20 cellular contexts compared by ENCODE assay signal in genomic region chr11:111112614-111113013, GRCh38.
"Had no signal": no experiment of that assay in that cellular context is flagged by ENCODE, and none has a peak within 500 bp of the region (broad histone marks: within the 10 kb centered on the region; RNA-seq: fewer than 3 reads in every experiment).

No MANE protein-coding gene starts in this region.

- DNase-seq: Karpas-422, KBM-7, MG63, NCI-H1092, NCI-H1105 treated with DMSO at 0.1 percent for 48 hours, NCI-H1417 treated with DMSO at 0.1 percent for 48 hours, NCI-H146, NCI-H1694 treated with DMSO at 0.1 percent for 48 hours, NCI-H1930, NCI-H2081, NCI-H2107, NCI-H2227 treated with DMSO at 0.1 percent for 48 hours, NCI-H510A, NCI-H526, Right ventricle myocardium superior, RPMI8226, SIG-M5 had no signal

- H3K27ac ChIP-seq: SJSA1, SK-N-MC had no signal

- H3K9me3 ChIP-seq: MG63, SJSA1 had no signal

- FAIRE-seq: RCC 7860 had no signal

- H3K27me3 ChIP-seq: MG63, SJSA1 had no signal

- H3K4me1 ChIP-seq: SJSA1 had no signal

- H3K36me3 ChIP-seq: MG63, SJSA1 had no signal

- H3K4me3 ChIP-seq: MG63, SJSA1, SK-N-MC had no signal
